ENCODE assay signal across 8 cellular contexts in the genomic region with DNA sequence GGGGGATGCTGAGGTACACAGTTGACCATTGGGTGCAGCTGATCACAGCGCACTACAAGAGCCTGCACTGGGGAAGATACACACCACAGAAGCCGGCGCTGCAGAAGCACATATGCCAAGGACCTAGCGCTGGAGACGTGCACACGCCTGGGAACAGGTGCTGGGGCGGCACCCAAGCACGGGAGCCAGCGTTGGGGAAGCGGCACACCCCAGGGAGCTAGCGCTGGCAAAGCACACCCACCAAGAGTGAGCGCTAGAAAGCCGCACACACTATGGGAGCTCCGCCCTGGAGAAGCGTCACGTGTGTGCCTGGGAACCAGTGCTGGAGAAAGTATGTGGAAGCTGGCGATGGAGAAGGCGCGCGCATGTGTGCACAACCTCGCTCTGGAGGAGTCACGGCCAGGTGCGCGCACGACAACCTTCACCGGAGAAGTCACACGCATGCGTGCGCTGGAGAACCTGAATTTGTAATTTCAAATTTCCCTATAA. TPM values are rescaled to one million over a fixed set of nuclear protein-coding genes. Genes with fewer than 3 reads are reported as not detected.
DNase-seq lines count a peak whose midpoint lies in the region; ATAC-seq and TF ChIP-seq lines count a peak whose summit lies in the region.

No MANE protein-coding gene starts in this region.

- CTCF ChIA-PET in IMR-90 (lab: Yijun Ruan, JAX), result interaction anchor here (0.5 kb wide), 1 partner anchor 48 kb away, joined by 3 read pairs; no protein-coding TSS in a partner anchor

- H3K9me3 ChIP-seq in IMR-90 (ENCODE audit: control insufficient read depth, insufficient read depth, low read length) (no peaks in the 10 kb centered on the region), esophagus muscularis mucosa (no peaks in the 10 kb centered on the region), muscle layer of duodenum (ENCODE audit: control insufficient read depth in 1 of 2, low read length in 2 of 2) (no peaks in the 10 kb centered on the region)

- TF ChIP-seq EP300 in esophagus muscularis mucosa (IDR thresholded peaks at IDR 0.05), result no peak

- TF ChIP-seq RAD21 in IMR-90 (IDR thresholded peaks at IDR 0.05; ENCODE audit: low read length), result no peak

- H4K91ac ChIP-seq in IMR-90 (ENCODE audit: insufficient read depth, low read depth, low read length), result no peak overlapping the region; the same call in 1 of the 2 replicates

- H3K23ac ChIP-seq in IMR-90 (ENCODE audit: low read depth, low read length), result no peak overlapping the region

- H3K9ac ChIP-seq in IMR-90 (ENCODE audit: low read depth, low read length), result no peak overlapping the region

- no peak for TF ChIP-seq CTCF in IMR-90 (conservative IDR thresholded peaks at IDR 0.05; ENCODE audit: low read depth, low read length)
- no peak for TF ChIP-seq CTCF in esophagus muscularis mucosa (IDR thresholded peaks at IDR 0.05)

- no peak for TF ChIP-seq POLR2A in IMR-90 (IDR thresholded peaks at IDR 0.05; ENCODE audit: low read depth, low read length)
- TF ChIP-seq POLR2A in esophagus muscularis mucosa (IDR thresholded peaks at IDR 0.05; ENCODE audit: low read depth), result no peak

- dilution Hi-C loops in IMR-90 (cut with HindIII; ENCODE audit: low sequenced_read_pairs, unreplicated experiment), result no loop called here

- no peak overlapping the region for H3K18ac ChIP-seq in IMR-90 (ENCODE audit: low read depth, low read length)

- peak overlapping the region; percentile 51 for H2AK9ac ChIP-seq in IMR-90 (replicated peaks; ENCODE audit: low read depth, low read length, poor library complexity)

- H2BK120ac ChIP-seq in IMR-90 (ENCODE audit: low read depth, low read length), result no peak overlapping the region

- intact Hi-C loops in IMR-90 (cut with micrococcal nuclease), result no loop called here
- intact Hi-C loops in esophagus muscularis mucosa (cut with DNase I), result no loop called here

- no peak overlapping the region for H4K8ac ChIP-seq in IMR-90 (ENCODE audit: low read depth in 2 of 2, low read length in 2 of 2)

- POLR2A ChIA-PET in IMR-90 (lab: Charles Lee; ENCODE audit: unreplicated experiment), result no interaction called here

- H2BK20ac ChIP-seq in IMR-90 (ENCODE audit: low read depth, low read length), result no peak overlapping the region

- in situ Hi-C loops in IMR-90 (cut with MboI; ENCODE audit: low sequenced_read_pairs), result loop anchor here (10.0 kb wide), 1 partner anchor 202 kb away; the partner anchor contains the start of gene PTCH1

- H3K9me1 ChIP-seq in IMR-90 (ENCODE audit: insufficient read depth, low read length), result peaks cover 10% of the 10 kb centered on the region; the same call in 1 of the 2 replicates

- BruUV-seq in IMR-90 (replicated peaks; lab: Mats Ljungman, UMichigan), result no TSS peak

- WGBS in IMR-90 (ENCODE audit: extremely low coverage in 2 of 2, insufficient read length in 1 of 2), 2 experiments, result 62% methylated on average over 9 of the region's 29 CpGs; no CpG with 5 or more reads in 1 of the 2 experiments
- WGBS in esophagus muscularis mucosa, result 29% methylated on average over 19 of the region's 29 CpGs

- H3K27me3 ChIP-seq in IMR-90 (ENCODE audit: control insufficient read depth, insufficient read depth, low read length), result no peaks in the 10 kb centered on the region
- H3K27me3 ChIP-seq in esophagus muscularis mucosa, result no peaks in the 10 kb centered on the region
- H3K27me3 ChIP-seq in muscle layer of duodenum (ENCODE audit: low read depth, low read length), result no peaks in the 10 kb centered on the region

- no peak overlapping the region for H2BK15ac ChIP-seq in IMR-90 (ENCODE audit: low read depth, low read length)

- no peak overlapping the region for H4K5ac ChIP-seq in IMR-90 (ENCODE audit: low read depth, low read length)

- no peak overlapping the region for H3K14ac ChIP-seq in IMR-90 (replicated peaks; ENCODE audit: low read depth, low read length)

- peak; percentile 4; the same call in 1 of the 2 replicates for ATAC-seq in IMR-90 (ENCODE audit: low read depth)
- ATAC-seq in HG02885 (IDR thresholded peaks at IDR 0.05; ENCODE audit: poor library complexity, unreplicated experiment), result no peak
- ATAC-seq in GM19328 (IDR thresholded peaks at IDR 0.05; ENCODE audit: unreplicated experiment), result no peak

- H2AFZ ChIP-seq in IMR-90 (replicated peaks; ENCODE audit: low read length, poor library complexity), result peak overlapping the region; percentile 83

- peaks cover 14 to 52% of the 10 kb centered on the region in 2 experiments for H3K79me1 ChIP-seq in IMR-90 (ENCODE audit: low read depth in 1 of 2, low read length in 2 of 2)

- no peak overlapping the region for H3K56ac ChIP-seq in IMR-90 (ENCODE audit: extremely low read depth, insufficient read depth, low read length)

- no peaks in the 10 kb centered on the region for H4K20me1 ChIP-seq in IMR-90 (ENCODE audit: insufficient read depth, low read length)

- H3K36me3 ChIP-seq in IMR-90 (ENCODE audit: control insufficient read depth, insufficient read depth, low read length) (no peaks in the 10 kb centered on the region), esophagus muscularis mucosa (no peaks in the 10 kb centered on the region), muscle layer of duodenum (ENCODE audit: control insufficient read depth in 1 of 2, insufficient read depth in 2 of 2, low read length in 2 of 2) (no peaks in the 10 kb centered on the region)

- peak overlapping the region; percentile 74 for H3K4me2 ChIP-seq in IMR-90 (ENCODE audit: low read depth, low read length)

- H3K4me1 ChIP-seq in IMR-90 (ENCODE audit: control insufficient read depth, insufficient read depth, low read length), result peaks cover 4% of the 10 kb centered on the region
- peaks cover 6 to 30% (median 19%) of the 10 kb centered on the region in 4 donors for H3K4me1 ChIP-seq in esophagus muscularis mucosa
- peaks cover 0 to 10% of the 10 kb centered on the region in 2 donors for H3K4me1 ChIP-seq in muscle layer of duodenum (ENCODE audit: control insufficient read depth in 1 of 2, insufficient read depth in 2 of 2, low read length in 2 of 2)

- 0 out of 2 replicates have a peak overlapping the region, but pooled peaks have one; percentile 15 for H3K4ac ChIP-seq in IMR-90 (ENCODE audit: low read depth, low read length)

- H3K27ac ChIP-seq in IMR-90 (ENCODE audit: insufficient read depth, low read length) (no peak overlapping the region), esophagus muscularis mucosa (replicated peaks in 1 of 4) (peak overlapping the region in 1 of 4 donors; percentile 21), muscle layer of duodenum (ENCODE audit: low read length) (no peak overlapping the region)

- H3K4me3 ChIP-seq in IMR-90 (ENCODE audit: insufficient read depth, low read depth, low read length) (peak overlapping the region; percentile 51), esophagus muscularis mucosa (peak overlapping the region; percentile 42 to 57 (median 48)), muscle layer of duodenum (ENCODE audit: low read depth in 1 of 2, low read length in 2 of 2) (peak overlapping the region; percentile 42 to 60)

- no peak overlapping the region for H2BK5ac ChIP-seq in IMR-90 (ENCODE audit: low read depth, low read length, poor library complexity, severe bottlenecking)

- no peak overlapping the region for H2AK5ac ChIP-seq in IMR-90 (ENCODE audit: low read depth, low read length)

- DNase-seq in CD1c-positive myeloid dendritic cell (ENCODE audit: extremely low spot score) (peak; percentile 38), IMR-90 (peak; percentile 55), SHP77 treated with DMSO at 0.1 percent for 48 hours (lab: John Stamatoyannopoulos, UW) (peak; percentile 59), esophagus muscularis mucosa (ENCODE audit: extremely low spot score) (no peak), activated gamma-delta T cell treated with Interleukin-2 at 50 U/mL for 16 hours (no peak)

TF ChIP-seq in IMR-90, 13 proteins besides CTCF, POLR2A, EP300 and RAD21:
- TF ChIP-seq, protein P1, sequence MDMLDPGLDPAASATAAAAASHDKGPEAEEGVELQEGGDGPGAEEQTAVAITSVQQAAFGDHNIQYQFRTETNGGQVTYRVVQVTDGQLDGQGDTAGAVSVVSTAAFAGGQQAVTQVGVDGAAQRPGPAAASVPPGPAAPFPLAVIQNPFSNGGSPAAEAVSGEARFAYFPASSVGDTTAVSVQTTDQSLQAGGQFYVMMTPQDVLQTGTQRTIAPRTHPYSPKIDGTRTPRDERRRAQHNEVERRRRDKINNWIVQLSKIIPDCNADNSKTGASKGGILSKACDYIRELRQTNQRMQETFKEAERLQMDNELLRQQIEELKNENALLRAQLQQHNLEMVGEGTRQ (IDR thresholded peaks at IDR 0.05; ENCODE audit: low read depth, low read length), result peak; percentile 81
- TF ChIP-seq MAZ (IDR thresholded peaks at IDR 0.05; ENCODE audit: borderline replicate concordance, low read depth, low read length), result no peak
- TF ChIP-seq MAFK (IDR thresholded peaks at IDR 0.05; ENCODE audit: low read depth, low read length), result no peak

RNA-seq across cellular contexts. Expression of gene FANCC, which starts 4.5 kb away (rescaled TPM):
- total RNA-seq in IMR-90 (2012; rRNA removed) (6.3 and 6.4 TPM in 2 replicates), esophagus muscularis mucosa (1 to 10 TPM; 5.3 to 9.5 (median 6.8) TPM)
- 4.0 and 4.7 TPM in 2 replicates for polyA plus RNA-seq in IMR-90 (2012; rRNA removed)
- polyA plus RNA-seq in IMR-90 (2012; cell fraction: cytosol; rRNA removed), result 2.7 and 2.9 TPM in 2 replicates
- polyA plus RNA-seq in IMR-90 (2012; cell fraction: nucleus; rRNA removed; ENCODE audit: low replicate concordance), result 4.8 and 6.6 TPM in 2 replicates

Comparison
In these comparisons a context has a peak if more than half of its experiments do, and no peak if none do; other contexts are left out.
1. DNase-seq: peak in CD1c-positive myeloid dendritic cell (single experiment), IMR-90 (single experiment) and SHP77 treated with DMSO at 0.1 percent for 48 hours (single experiment); none in esophagus muscularis mucosa (single experiment) and activated gamma-delta T cell treated with Interleukin-2 at 50 U/mL for 16 hours (single experiment).
2. Peak in every context shown above with its lines, with median percentiles within 50 percentile points of each other: H3K4me3 ChIP-seq.